23 cellular contexts compared by ENCODE assay signal in the genomic region with DNA sequence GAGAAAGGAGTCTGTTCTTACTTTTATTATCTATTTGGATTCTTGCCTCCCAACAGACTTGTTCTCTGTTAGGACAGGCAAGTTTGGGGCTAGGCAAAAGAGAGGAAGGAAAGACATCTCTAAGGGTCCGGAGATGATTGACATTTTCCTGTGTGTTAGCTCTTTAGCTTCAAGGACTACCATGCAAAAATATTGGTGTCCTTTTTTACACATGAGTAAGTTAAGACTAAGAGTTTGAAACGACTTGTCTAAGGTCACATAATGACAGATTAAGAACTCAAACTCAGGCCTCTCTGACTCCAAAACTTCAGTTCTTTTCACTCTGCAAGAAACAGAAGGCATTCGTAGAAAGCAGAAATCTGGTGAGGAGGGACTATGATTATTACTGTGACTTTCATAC. TPM values are rescaled to one million over a fixed set of nuclear protein-coding genes. Genes with fewer than 3 reads are reported as not detected.
DNase-seq lines count a peak whose midpoint lies in the region; ATAC-seq and TF ChIP-seq lines count a peak whose summit lies in the region.
"Had no signal": no experiment of that assay in that cellular context is flagged by ENCODE, and none has a peak within 500 bp of the region (broad histone marks: within the 10 kb centered on the region; RNA-seq: fewer than 3 reads in every experiment).

No MANE protein-coding gene starts in this region.

- H3K27ac Mint-ChIP-seq in endodermal cell = no peak overlapping the region
- H3K27ac Mint-ChIP-seq in stimulated activated memory B cell treated with anti-CD40 and anti-IgM and Interleukin-4, amounts not matched to agents 10 μg/mL and 1 μg/mL and 100 μg/mL, for 72 hours = peak overlapping the region; percentile 42
- H3K27ac Mint-ChIP-seq: activated CD4-positive, alpha-beta memory T cell treated with anti-CD3 and anti-CD28 coated beads for 36 hours; CD8-positive, alpha-beta T cell; nephron progenitor cell; T-helper 17 cell had no signal

- ATAC-seq in GM18499 (IDR thresholded peaks at IDR 0.05; ENCODE audit: insufficient read depth, unreplicated experiment) (peak; percentile 46), HG02588 (IDR thresholded peaks at IDR 0.05; ENCODE audit: unreplicated experiment) (peak; percentile 46), HG03039 (IDR thresholded peaks at IDR 0.05; ENCODE audit: unreplicated experiment) (no peak), left lobe of liver (no peak), GM18511 (IDR thresholded peaks at IDR 0.05; ENCODE audit: unreplicated experiment) (no peak)
- no peak for ATAC-seq in stimulated activated memory B cell treated with anti-CD40 and anti-IgM and Interleukin-4, amounts not matched to agents 10 μg/mL and 1 μg/mL and 100 μg/mL, for 72 hours
- ATAC-seq: CD8-positive, alpha-beta T cell; T-helper 17 cell had no signal

- no peaks in the 10 kb centered on the region for H3K27me3 ChIP-seq in endodermal cell (ENCODE audit: control insufficient read depth, insufficient read depth, low read length, poor library complexity, severe bottlenecking)
- H3K27me3 ChIP-seq: colonic mucosa had no signal

- H3K9me3 ChIP-seq in endodermal cell (ENCODE audit: control insufficient read depth, low read length) = no peaks in the 10 kb centered on the region
- H3K9me3 ChIP-seq: colonic mucosa had no signal

- peaks cover 18% of the 10 kb centered on the region for H3K36me3 Mint-ChIP-seq in endodermal cell (ENCODE audit: low read depth)
- peaks cover 6% of the 10 kb centered on the region for H3K36me3 Mint-ChIP-seq in stimulated activated memory B cell treated with anti-CD40 and anti-IgM and Interleukin-4, amounts not matched to agents 10 μg/mL and 1 μg/mL and 100 μg/mL, for 72 hours
- H3K36me3 Mint-ChIP-seq: activated CD4-positive, alpha-beta memory T cell treated with anti-CD3 and anti-CD28 coated beads for 36 hours; CD8-positive, alpha-beta T cell had no signal

- WGBS in endodermal cell (ENCODE audit: insufficient coverage in 1 of 2, insufficient read length in 1 of 2), 2 experiments = 75 to 80% methylated on average over 1 to 3 of the region's 3 CpGs

- H3K4me3 Mint-ChIP-seq in endodermal cell = no peak overlapping the region
- H3K4me3 Mint-ChIP-seq in stimulated activated memory B cell treated with anti-CD40 and anti-IgM and Interleukin-4, amounts not matched to agents 10 μg/mL and 1 μg/mL and 100 μg/mL, for 72 hours = no peak overlapping the region
- H3K4me3 Mint-ChIP-seq: activated CD4-positive, alpha-beta memory T cell treated with anti-CD3 and anti-CD28 coated beads for 36 hours; brain; CD8-positive, alpha-beta T cell; mesothelial cell of epicardium; nephron progenitor cell; T-helper 17 cell had no signal

- H3K9me3 Mint-ChIP-seq in endodermal cell = no peaks in the 10 kb centered on the region
- no peaks in the 10 kb centered on the region for H3K9me3 Mint-ChIP-seq in stimulated activated memory B cell treated with anti-CD40 and anti-IgM and Interleukin-4, amounts not matched to agents 10 μg/mL and 1 μg/mL and 100 μg/mL, for 72 hours
- H3K9me3 Mint-ChIP-seq: activated CD4-positive, alpha-beta memory T cell treated with anti-CD3 and anti-CD28 coated beads for 36 hours; CD8-positive, alpha-beta T cell; mesothelial cell of epicardium; nephron progenitor cell had no signal

- peak overlapping the region; percentile 77 for H3K4me3 ChIP-seq in endodermal cell (ENCODE audit: low read length)
- H3K4me3 ChIP-seq: colonic mucosa, PC-9 had no signal

- H3K4me1 Mint-ChIP-seq in endodermal cell = peaks cover 49% of the 10 kb centered on the region
- H3K4me1 Mint-ChIP-seq in stimulated activated memory B cell treated with anti-CD40 and anti-IgM and Interleukin-4, amounts not matched to agents 10 μg/mL and 1 μg/mL and 100 μg/mL, for 72 hours = peaks cover 42% of the 10 kb centered on the region

- no peak for DNase-seq in endodermal cell
- DNase-seq in stimulated activated naive CD4-positive, alpha-beta T cell treated with Interleukin-2 at 50 U/mL for 16 hours (lab: John Stamatoyannopoulos, UW) = no peak
- no peak for DNase-seq in left lobe of liver (ENCODE audit: low spot score)
- DNase-seq: activated CD4-positive, alpha-beta memory T cell treated with anti-CD3 and anti-CD28 coated beads for 36 hours; activated naive CD4-positive, alpha-beta T cell treated with Interleukin-2 at 50 U/mL for 16 hours; CD8-positive, alpha-beta T cell; colonic mucosa; DMS53; hippocampal formation; NCI-H226; NCI-H82; nephron progenitor cell; PC-9; small intestine; stimulated activated CD8-positive, alpha-beta memory T cell treated with anti-CD3 and anti-CD28 coated beads, Interleukin-4, amount 100 ng/mL, for 48 hours; T-helper 17 cell had no signal

- H3K4me1 ChIP-seq in endodermal cell (ENCODE audit: control insufficient read depth, insufficient read depth, low read length) = peaks cover 42% of the 10 kb centered on the region
- H3K4me1 ChIP-seq: colonic mucosa had no signal

- no peak for TF ChIP-seq CTCF in endodermal cell (conservative IDR thresholded peaks at IDR 0.05)

- no peak overlapping the region for H3K27ac ChIP-seq in endodermal cell (ENCODE audit: low read depth, low read length)
- H3K27ac ChIP-seq: colonic mucosa, PC-9 had no signal

- H3K36me3 ChIP-seq in endodermal cell (ENCODE audit: control insufficient read depth, insufficient read depth, low read length) = peaks cover 85% of the 10 kb centered on the region
- H3K36me3 ChIP-seq: colonic mucosa had no signal

- no peak overlapping the region for H3K9ac ChIP-seq in endodermal cell (ENCODE audit: extremely low read depth, low read length, poor library complexity, severe bottlenecking)

- no peaks in the 10 kb centered on the region for H3K27me3 Mint-ChIP-seq in endodermal cell (ENCODE audit: insufficient read depth)
- no peaks in the 10 kb centered on the region for H3K27me3 Mint-ChIP-seq in stimulated activated memory B cell treated with anti-CD40 and anti-IgM and Interleukin-4, amounts not matched to agents 10 μg/mL and 1 μg/mL and 100 μg/mL, for 72 hours
- H3K27me3 Mint-ChIP-seq: activated CD4-positive, alpha-beta memory T cell treated with anti-CD3 and anti-CD28 coated beads for 36 hours had no signal

RNA-seq across cellular contexts. Expression of gene LMCD1, which starts 5.9 kb away (rescaled TPM):
- total RNA-seq in endodermal cell (10 to 100 TPM; 20.7 to 35.7 TPM), left lobe of liver (2.9 TPM)
- polyA plus RNA-seq in endodermal cell (2013, experiment 1 of 2) = 32.7 TPM
- polyA plus RNA-seq in endodermal cell (2013, experiment 2 of 2) = 42.3 TPM

Comparison
In these comparisons a context has a peak if more than half of its experiments do, and no peak if none do; other contexts are left out.
1. ATAC-seq: peak in GM18499 (single experiment) and HG02588 (single experiment); none in stimulated activated memory B cell treated with anti-CD40 and anti-IgM and Interleukin-4, amounts not matched to agents 10 μg/mL and 1 μg/mL and 100 μg/mL, for 72 hours (single experiment), HG03039 (single experiment), left lobe of liver (single experiment) and GM18511 (single experiment).